Comparison of ENCODE assay signal across 26 cellular contexts in genomic region chr20:58546312-58546711, GRCh38. TPM values are rescaled to one million over a fixed set of nuclear protein-coding genes. Genes with fewer than 3 reads are reported as not detected.
"Had no signal": no experiment of that assay in that cellular context is flagged by ENCODE, and none has a peak within 500 bp of the region (broad histone marks: within the 10 kb centered on the region; RNA-seq: fewer than 3 reads in every experiment).

No MANE protein-coding gene starts in this region.

- H3K4me1 ChIP-seq: heart left ventricle, tibial nerve had no signal

- H3K27me3 ChIP-seq: brain microvascular endothelial cell, neural progenitor cell, tibial nerve had no signal

- H3K4me1 Mint-ChIP-seq: memory B cell; naive B cell; stimulated activated effector memory CD8-positive, alpha-beta T cell treated with anti-CD3 and anti-CD28 coated beads, Interleukin-12 subunit alpha, Interleukin-12 subunit beta, amount 100 ng/mL, for 72 hours had no signal

- H3K4me3 Mint-ChIP-seq: activated CD4-positive, alpha-beta memory T cell treated with anti-CD3 and anti-CD28 coated beads for 36 hours; activated CD8-positive, alpha-beta memory T cell treated with anti-CD3 and anti-CD28 coated beads, Interleukin-2, amount 10 ng/mL, durations not matched to agents 7 days and 5 days; activated naive CD4-positive, alpha-beta T cell treated with anti-CD3 and anti-CD28 coated beads, Interleukin-2, amount 50 U/mL, for 24 hours; activated T-helper 1 cell treated with anti-CD3 and anti-CD28 coated beads, Interleukin-12 subunit alpha, Interleukin-12 subunit beta, Interleukin-2, Interleukin-4 antibody, amounts not matched to agents 30 ng/mL and 10 ng/mL and 1 ng/mL, durations not matched to agents 14 hours and 24 hours and 36 hours; memory B cell; naive B cell; neural progenitor cell; stimulated activated effector memory CD8-positive, alpha-beta T cell treated with anti-CD3 and anti-CD28 coated beads, Interleukin-12 subunit alpha, Interleukin-12 subunit beta, amount 100 ng/mL, for 72 hours; stimulated activated naive CD8-positive, alpha-beta T cell treated with anti-CD3 and anti-CD28 coated beads, Interleukin-15, amount 100 ng/mL, for 72 hours; T-helper 17 cell had no signal

- H3K9me3 ChIP-seq: heart left ventricle, tibial nerve had no signal

- H3K4me2 ChIP-seq: neural progenitor cell had no signal

- H3K27me3 Mint-ChIP-seq: activated naive CD4-positive, alpha-beta T cell treated with anti-CD3 and anti-CD28 coated beads, Interleukin-2, amount 50 U/mL, for 24 hours had no signal

- ATAC-seq: activated CD8-positive, alpha-beta memory T cell treated with anti-CD3 and anti-CD28 coated beads, Interleukin-2, amount 10 ng/mL, durations not matched to agents 7 days and 5 days; heart left ventricle; left cardiac atrium; stimulated activated effector memory CD8-positive, alpha-beta T cell treated with anti-CD3 and anti-CD28 coated beads, Interleukin-12 subunit alpha, Interleukin-12 subunit beta, amount 100 ng/mL, for 72 hours; stimulated activated naive CD8-positive, alpha-beta T cell treated with anti-CD3 and anti-CD28 coated beads, Interleukin-15, amount 100 ng/mL, for 72 hours; T-helper 17 cell had no signal

- H3K36me3 Mint-ChIP-seq: activated CD4-positive, alpha-beta memory T cell treated with anti-CD3 and anti-CD28 coated beads for 36 hours; activated CD8-positive, alpha-beta memory T cell treated with anti-CD3 and anti-CD28 coated beads, Interleukin-2, amount 10 ng/mL, durations not matched to agents 7 days and 5 days; activated naive CD4-positive, alpha-beta T cell treated with anti-CD3 and anti-CD28 coated beads, Interleukin-2, amount 50 U/mL, for 24 hours; memory B cell; naive B cell; neural progenitor cell; stimulated activated effector memory CD8-positive, alpha-beta T cell treated with anti-CD3 and anti-CD28 coated beads, Interleukin-12 subunit alpha, Interleukin-12 subunit beta, amount 100 ng/mL, for 72 hours had no signal

- H3K36me3 ChIP-seq: brain microvascular endothelial cell, heart left ventricle, neural progenitor cell, tibial nerve had no signal

- FAIRE-seq: islet of Langerhans, urothelium cell line had no signal

- DNase-seq: activated CD4-positive, alpha-beta memory T cell treated with anti-CD3 and anti-CD28 coated beads for 36 hours; activated CD4-positive, alpha-beta T cell treated with anti-CD3 and anti-CD28 coated beads for 4 hours; activated CD4-positive, CD25-positive, alpha-beta regulatory T cell; activated CD8-positive, alpha-beta memory T cell treated with anti-CD3 and anti-CD28 coated beads, Interleukin-2, amount 10 ng/mL, durations not matched to agents 7 days and 5 days; activated gamma-delta T cell treated with Interleukin-2 at 50 U/mL for 16 hours; activated T-cell treated with anti-CD3 and anti-CD28 coated beads for 4 hours; anterior cingulate cortex; caudate nucleus; heart left ventricle; left cardiac atrium; naive B cell; stimulated activated CD4-positive, alpha-beta T cell treated with anti-CD3 and anti-CD28 coated beads, Interleukin-1b, Interleukin-23, amount 100 ng/mL, for 48 hours; stimulated activated naive CD8-positive, alpha-beta T cell treated with anti-CD3 and anti-CD28 coated beads, Interleukin-15, amount 100 ng/mL, for 72 hours; SW 1271; T-helper 17 cell had no signal

- H3K9ac ChIP-seq: neural progenitor cell had no signal

- H3K27ac ChIP-seq: brain microvascular endothelial cell, heart left ventricle, neural progenitor cell, tibial nerve had no signal

- H2AFZ ChIP-seq: neural progenitor cell had no signal

- H3K27ac Mint-ChIP-seq: activated CD4-positive, alpha-beta memory T cell treated with anti-CD3 and anti-CD28 coated beads for 36 hours; activated CD8-positive, alpha-beta memory T cell treated with anti-CD3 and anti-CD28 coated beads, Interleukin-2, amount 10 ng/mL, durations not matched to agents 7 days and 5 days; activated naive CD4-positive, alpha-beta T cell treated with anti-CD3 and anti-CD28 coated beads, Interleukin-2, amount 50 U/mL, for 24 hours; activated T-helper 1 cell treated with anti-CD3 and anti-CD28 coated beads, Interleukin-12 subunit alpha, Interleukin-12 subunit beta, Interleukin-2, Interleukin-4 antibody, amounts not matched to agents 30 ng/mL and 10 ng/mL and 1 ng/mL, durations not matched to agents 14 hours and 24 hours and 36 hours; memory B cell; neural progenitor cell; progenitor cell of endocrine pancreas; stimulated activated effector memory CD8-positive, alpha-beta T cell treated with anti-CD3 and anti-CD28 coated beads, Interleukin-12 subunit alpha, Interleukin-12 subunit beta, amount 100 ng/mL, for 72 hours; stimulated activated naive CD8-positive, alpha-beta T cell treated with anti-CD3 and anti-CD28 coated beads, Interleukin-15, amount 100 ng/mL, for 72 hours; T-helper 17 cell had no signal

- H3K9me3 Mint-ChIP-seq: activated CD4-positive, alpha-beta memory T cell treated with anti-CD3 and anti-CD28 coated beads for 36 hours; activated naive CD4-positive, alpha-beta T cell treated with anti-CD3 and anti-CD28 coated beads, Interleukin-2, amount 50 U/mL, for 24 hours; activated T-helper 1 cell treated with anti-CD3 and anti-CD28 coated beads, Interleukin-12 subunit alpha, Interleukin-12 subunit beta, Interleukin-2, Interleukin-4 antibody, amounts not matched to agents 30 ng/mL and 10 ng/mL and 1 ng/mL, durations not matched to agents 14 hours and 24 hours and 36 hours; memory B cell; naive B cell; neural progenitor cell; stimulated activated effector memory CD8-positive, alpha-beta T cell treated with anti-CD3 and anti-CD28 coated beads, Interleukin-12 subunit alpha, Interleukin-12 subunit beta, amount 100 ng/mL, for 72 hours; stimulated activated naive CD8-positive, alpha-beta T cell treated with anti-CD3 and anti-CD28 coated beads, Interleukin-15, amount 100 ng/mL, for 72 hours had no signal

- H3K4me3 ChIP-seq: heart left ventricle, neural progenitor cell, tibial nerve had no signal

RNA-seq across cellular contexts. Expression of gene APCDD1L, which starts 31.1 kb away (rescaled TPM):
- total RNA-seq: activated CD4-positive, alpha-beta memory T cell treated with anti-CD3 and anti-CD28 coated beads for 36 hours; activated CD8-positive, alpha-beta memory T cell treated with anti-CD3 and anti-CD28 coated beads, Interleukin-2, amount 10 ng/mL, durations not matched to agents 7 days and 5 days; activated T-helper 1 cell treated with anti-CD3 and anti-CD28 coated beads, Interleukin-12 subunit alpha, Interleukin-12 subunit beta, Interleukin-2, Interleukin-4 antibody, amounts not matched to agents 30 ng/mL and 10 ng/mL and 1 ng/mL, durations not matched to agents 14 hours and 24 hours and 36 hours; dermis microvascular lymphatic vessel endothelial cell; progenitor cell of endocrine pancreas; T-helper 17 cell had no signal
